In the genomic region with DNA sequence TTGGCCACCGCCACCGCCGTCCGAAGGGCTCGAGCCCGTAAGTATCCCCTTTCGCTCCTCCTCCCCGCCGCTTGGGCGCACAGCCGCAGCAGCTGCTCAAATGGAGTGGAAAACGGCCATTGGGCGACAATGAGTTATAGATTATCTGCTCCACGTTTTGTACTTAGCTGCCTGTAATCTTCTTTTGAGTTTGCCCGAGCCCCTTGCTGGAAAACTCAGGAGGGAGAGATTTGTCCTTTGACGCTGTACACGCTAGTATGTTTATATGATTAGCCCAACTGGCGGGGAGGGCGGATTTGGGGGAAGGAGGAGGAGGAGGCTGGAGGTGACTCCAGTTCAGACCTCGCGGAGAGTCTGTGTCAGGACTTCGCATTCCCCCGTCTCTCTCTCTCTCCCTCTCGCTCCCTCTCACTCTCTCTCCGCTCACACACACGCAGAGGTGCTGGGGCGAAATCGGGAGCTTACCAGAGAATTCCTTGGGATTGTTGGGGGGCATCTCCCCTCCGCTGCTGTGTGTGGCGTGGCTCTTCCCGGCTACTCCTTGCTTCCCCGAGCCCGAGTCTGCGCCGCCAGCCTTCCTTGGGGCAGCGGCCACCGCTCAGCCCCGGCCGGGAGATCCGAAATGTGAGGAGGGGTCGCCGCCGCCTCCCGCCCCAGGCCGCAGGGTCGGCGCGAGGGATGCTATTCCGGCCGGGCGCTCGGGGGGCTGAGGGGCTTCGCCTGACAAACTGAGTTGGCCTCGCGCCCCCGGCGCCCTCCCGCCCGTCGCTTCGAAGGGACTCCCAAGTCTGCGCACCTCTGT, we compare ENCODE assay signal across 1 cellular context.
TF ChIP-seq lines count a peak whose summit lies in the region.

No MANE protein-coding gene starts in this region.

TF ChIP-seq in HEK293, 187 proteins besides CTCF, POLR2A, EP300 and RAD21 (continued from another document and continues in another):
- TF ChIP-seq, protein P1, sequence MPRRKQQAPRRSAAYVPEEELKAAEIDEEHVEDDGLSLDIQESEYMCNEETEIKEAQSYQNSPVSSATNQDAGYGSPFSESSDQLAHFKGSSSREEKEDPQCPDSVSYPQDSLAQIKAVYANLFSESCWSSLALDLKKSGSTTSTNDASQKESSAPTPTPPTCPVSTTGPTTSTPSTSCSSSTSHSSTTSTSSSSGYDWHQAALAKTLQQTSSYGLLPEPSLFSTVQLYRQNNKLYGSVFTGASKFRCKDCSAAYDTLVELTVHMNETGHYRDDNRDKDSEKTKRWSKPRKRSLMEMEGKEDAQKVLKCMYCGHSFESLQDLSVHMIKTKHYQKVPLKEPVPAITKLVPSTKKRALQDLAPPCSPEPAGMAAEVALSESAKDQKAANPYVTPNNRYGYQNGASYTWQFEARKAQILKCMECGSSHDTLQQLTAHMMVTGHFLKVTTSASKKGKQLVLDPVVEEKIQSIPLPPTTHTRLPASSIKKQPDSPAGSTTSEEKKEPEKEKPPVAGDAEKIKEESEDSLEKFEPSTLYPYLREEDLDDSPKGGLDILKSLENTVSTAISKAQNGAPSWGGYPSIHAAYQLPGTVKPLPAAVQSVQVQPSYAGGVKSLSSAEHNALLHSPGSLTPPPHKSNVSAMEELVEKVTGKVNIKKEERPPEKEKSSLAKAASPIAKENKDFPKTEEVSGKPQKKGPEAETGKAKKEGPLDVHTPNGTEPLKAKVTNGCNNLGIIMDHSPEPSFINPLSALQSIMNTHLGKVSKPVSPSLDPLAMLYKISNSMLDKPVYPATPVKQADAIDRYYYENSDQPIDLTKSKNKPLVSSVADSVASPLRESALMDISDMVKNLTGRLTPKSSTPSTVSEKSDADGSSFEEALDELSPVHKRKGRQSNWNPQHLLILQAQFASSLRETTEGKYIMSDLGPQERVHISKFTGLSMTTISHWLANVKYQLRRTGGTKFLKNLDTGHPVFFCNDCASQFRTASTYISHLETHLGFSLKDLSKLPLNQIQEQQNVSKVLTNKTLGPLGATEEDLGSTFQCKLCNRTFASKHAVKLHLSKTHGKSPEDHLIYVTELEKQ (tag by site-specific recombination; IDR thresholded peaks at IDR 0.05; ENCODE audit: borderline replicate concordance): 0 out of 2 replicates have a peak, but pooled peaks have one; percentile 29
- TF ChIP-seq, protein P2, sequence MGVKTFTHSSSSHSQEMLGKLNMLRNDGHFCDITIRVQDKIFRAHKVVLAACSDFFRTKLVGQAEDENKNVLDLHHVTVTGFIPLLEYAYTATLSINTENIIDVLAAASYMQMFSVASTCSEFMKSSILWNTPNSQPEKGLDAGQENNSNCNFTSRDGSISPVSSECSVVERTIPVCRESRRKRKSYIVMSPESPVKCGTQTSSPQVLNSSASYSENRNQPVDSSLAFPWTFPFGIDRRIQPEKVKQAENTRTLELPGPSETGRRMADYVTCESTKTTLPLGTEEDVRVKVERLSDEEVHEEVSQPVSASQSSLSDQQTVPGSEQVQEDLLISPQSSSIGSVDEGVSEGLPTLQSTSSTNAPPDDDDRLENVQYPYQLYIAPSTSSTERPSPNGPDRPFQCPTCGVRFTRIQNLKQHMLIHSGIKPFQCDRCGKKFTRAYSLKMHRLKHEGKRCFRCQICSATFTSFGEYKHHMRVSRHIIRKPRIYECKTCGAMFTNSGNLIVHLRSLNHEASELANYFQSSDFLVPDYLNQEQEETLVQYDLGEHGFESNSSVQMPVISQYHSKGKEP (tag by site-specific recombination; IDR thresholded peaks at IDR 0.05): peak; percentile 9; the same call in 1 of the 2 replicates
- TF ChIP-seq ZNF23 (tag by site-specific recombination; IDR thresholded peaks at IDR 0.05; ENCODE audit: borderline replicate concordance): no peak
- no peak for TF ChIP-seq ZNF223 (tag by site-specific recombination; IDR thresholded peaks at IDR 0.05)
- peak; percentile 88 for TF ChIP-seq ZEB2 (tag by site-specific recombination; IDR thresholded peaks at IDR 0.05)
- peak; percentile 41; the same call in 1 of the 2 replicates for TF ChIP-seq KLF1 (tag by site-specific recombination; IDR thresholded peaks at IDR 0.05)
- no peak for TF ChIP-seq ZNF211 (tag by site-specific recombination; IDR thresholded peaks at IDR 0.05; ENCODE audit: low read depth)
- TF ChIP-seq, protein P3, sequence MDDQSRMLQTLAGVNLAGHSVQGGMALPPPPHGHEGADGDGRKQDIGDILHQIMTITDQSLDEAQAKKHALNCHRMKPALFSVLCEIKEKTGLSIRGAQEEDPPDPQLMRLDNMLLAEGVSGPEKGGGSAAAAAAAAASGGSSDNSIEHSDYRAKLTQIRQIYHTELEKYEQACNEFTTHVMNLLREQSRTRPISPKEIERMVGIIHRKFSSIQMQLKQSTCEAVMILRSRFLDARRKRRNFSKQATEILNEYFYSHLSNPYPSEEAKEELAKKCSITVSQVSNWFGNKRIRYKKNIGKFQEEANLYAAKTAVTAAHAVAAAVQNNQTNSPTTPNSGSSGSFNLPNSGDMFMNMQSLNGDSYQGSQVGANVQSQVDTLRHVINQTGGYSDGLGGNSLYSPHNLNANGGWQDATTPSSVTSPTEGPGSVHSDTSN (CRISPR knock-in tag; IDR thresholded peaks at IDR 0.05): no peak
- no peak for TF ChIP-seq ZNF701 (tag by site-specific recombination; IDR thresholded peaks at IDR 0.05)
- no peak for TF ChIP-seq RBAK (tag by site-specific recombination; IDR thresholded peaks at IDR 0.05)
- TF ChIP-seq ZSCAN30 (tag by site-specific recombination; IDR thresholded peaks at IDR 0.05): peak; percentile 90
- TF ChIP-seq OVOL3 (tag by site-specific recombination; IDR thresholded peaks at IDR 0.05): no peak
- TF ChIP-seq HOXA7 (CRISPR knock-in tag; IDR thresholded peaks at IDR 0.05; ENCODE audit: borderline replicate concordance): no peak
- TF ChIP-seq ZNF202 (tag by site-specific recombination; IDR thresholded peaks at IDR 0.05; ENCODE audit: borderline replicate concordance): no peak
- no peak for TF ChIP-seq ZNF274 (IDR thresholded peaks at IDR 0.05; ENCODE audit: low read length)
- no peak for TF ChIP-seq ZNF274 (tag by site-specific recombination; IDR thresholded peaks at IDR 0.05; ENCODE audit: borderline replicate concordance)
- TF ChIP-seq GLI2 (tag by site-specific recombination; IDR thresholded peaks at IDR 0.05; ENCODE audit: borderline replicate concordance, low read depth): no peak
- TF ChIP-seq, protein P4, sequence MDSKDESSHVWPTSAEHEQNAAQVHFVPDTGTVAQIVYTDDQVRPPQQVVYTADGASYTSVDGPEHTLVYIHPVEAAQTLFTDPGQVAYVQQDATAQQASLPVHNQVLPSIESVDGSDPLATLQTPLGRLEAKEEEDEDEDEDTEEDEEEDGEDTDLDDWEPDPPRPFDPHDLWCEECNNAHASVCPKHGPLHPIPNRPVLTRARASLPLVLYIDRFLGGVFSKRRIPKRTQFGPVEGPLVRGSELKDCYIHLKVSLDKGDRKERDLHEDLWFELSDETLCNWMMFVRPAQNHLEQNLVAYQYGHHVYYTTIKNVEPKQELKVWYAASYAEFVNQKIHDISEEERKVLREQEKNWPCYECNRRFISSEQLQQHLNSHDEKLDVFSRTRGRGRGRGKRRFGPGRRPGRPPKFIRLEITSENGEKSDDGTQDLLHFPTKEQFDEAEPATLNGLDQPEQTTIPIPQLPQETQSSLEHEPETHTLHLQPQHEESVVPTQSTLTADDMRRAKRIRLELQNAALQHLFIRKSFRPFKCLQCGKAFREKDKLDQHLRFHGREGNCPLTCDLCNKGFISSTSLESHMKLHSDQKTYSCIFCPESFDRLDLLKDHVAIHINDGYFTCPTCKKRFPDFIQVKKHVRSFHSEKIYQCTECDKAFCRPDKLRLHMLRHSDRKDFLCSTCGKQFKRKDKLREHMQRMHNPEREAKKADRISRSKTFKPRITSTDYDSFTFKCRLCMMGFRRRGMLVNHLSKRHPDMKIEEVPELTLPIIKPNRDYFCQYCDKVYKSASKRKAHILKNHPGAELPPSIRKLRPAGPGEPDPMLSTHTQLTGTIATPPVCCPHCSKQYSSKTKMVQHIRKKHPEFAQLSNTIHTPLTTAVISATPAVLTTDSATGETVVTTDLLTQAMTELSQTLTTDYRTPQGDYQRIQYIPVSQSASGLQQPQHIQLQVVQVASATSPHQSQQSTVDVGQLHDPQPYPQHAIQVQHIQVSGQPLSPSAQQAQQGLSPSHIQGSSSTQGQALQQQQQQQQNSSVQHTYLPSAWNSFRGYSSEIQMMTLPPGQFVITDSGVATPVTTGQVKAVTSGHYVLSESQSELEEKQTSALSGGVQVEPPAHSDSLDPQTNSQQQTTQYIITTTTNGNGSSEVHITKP (tag by site-specific recombination; IDR thresholded peaks at IDR 0.05): peak; percentile 90
- peak; percentile 69 for TF ChIP-seq ZNF324 (tag by site-specific recombination; IDR thresholded peaks at IDR 0.05)
- TF ChIP-seq, protein P5, sequence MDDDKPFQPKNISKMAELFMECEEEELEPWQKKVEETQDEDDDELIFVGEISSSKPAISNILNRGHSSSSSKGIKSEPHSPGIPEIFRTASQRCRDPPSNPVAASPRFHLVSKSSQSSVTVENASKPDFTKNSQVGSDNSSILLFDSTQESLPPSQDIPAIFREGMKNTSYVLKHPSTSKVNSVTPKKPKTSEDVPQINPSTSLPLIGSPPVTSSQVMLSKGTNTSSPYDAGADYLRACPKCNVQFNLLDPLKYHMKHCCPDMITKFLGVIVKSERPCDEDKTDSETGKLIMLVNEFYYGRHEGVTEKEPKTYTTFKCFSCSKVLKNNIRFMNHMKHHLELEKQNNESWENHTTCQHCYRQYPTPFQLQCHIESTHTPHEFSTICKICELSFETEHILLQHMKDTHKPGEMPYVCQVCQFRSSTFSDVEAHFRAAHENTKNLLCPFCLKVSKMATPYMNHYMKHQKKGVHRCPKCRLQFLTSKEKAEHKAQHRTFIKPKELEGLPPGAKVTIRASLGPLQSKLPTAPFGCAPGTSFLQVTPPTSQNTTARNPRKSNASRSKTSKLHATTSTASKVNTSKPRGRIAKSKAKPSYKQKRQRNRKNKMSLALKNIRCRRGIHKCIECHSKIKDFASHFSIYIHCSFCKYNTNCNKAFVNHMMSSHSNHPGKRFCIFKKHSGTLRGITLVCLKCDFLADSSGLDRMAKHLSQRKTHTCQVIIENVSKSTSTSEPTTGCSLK (tag by site-specific recombination; IDR thresholded peaks at IDR 0.05): no peak
- peak; percentile 99 for TF ChIP-seq ZNF341 (tag by site-specific recombination; IDR thresholded peaks at IDR 0.05; ENCODE audit: low read depth)
- TF ChIP-seq PRDM1 (tag by site-specific recombination; IDR thresholded peaks at IDR 0.05): peak; percentile 95
- TF ChIP-seq ZNF174 (tag by site-specific recombination; IDR thresholded peaks at IDR 0.05): no peak
- TF ChIP-seq, protein P6, sequence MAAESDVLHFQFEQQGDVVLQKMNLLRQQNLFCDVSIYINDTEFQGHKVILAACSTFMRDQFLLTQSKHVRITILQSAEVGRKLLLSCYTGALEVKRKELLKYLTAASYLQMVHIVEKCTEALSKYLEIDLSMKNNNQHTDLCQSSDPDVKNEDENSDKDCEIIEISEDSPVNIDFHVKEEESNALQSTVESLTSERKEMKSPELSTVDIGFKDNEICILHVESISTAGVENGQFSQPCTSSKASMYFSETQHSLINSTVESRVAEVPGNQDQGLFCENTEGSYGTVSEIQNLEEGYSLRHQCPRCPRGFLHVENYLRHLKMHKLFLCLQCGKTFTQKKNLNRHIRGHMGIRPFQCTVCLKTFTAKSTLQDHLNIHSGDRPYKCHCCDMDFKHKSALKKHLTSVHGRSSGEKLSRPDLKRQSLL (tag by site-specific recombination; IDR thresholded peaks at IDR 0.05): peak; percentile 58
- TF ChIP-seq ZNF629 (tag by site-specific recombination; IDR thresholded peaks at IDR 0.05): peak; percentile 69; the same call in 1 of the 2 replicates
- TF ChIP-seq MYNN (tag by site-specific recombination; IDR thresholded peaks at IDR 0.05; ENCODE audit: borderline replicate concordance): no peak
- no peak for TF ChIP-seq ZNF350 (tag by site-specific recombination; IDR thresholded peaks at IDR 0.05)
- TF ChIP-seq ZNF214 (tag by site-specific recombination; IDR thresholded peaks at IDR 0.05; ENCODE audit: borderline replicate concordance): no peak
- no peak for TF ChIP-seq ZFP3 (tag by site-specific recombination; IDR thresholded peaks at IDR 0.05; ENCODE audit: low read depth)
- TF ChIP-seq HOXC10 (CRISPR knock-in tag; IDR thresholded peaks at IDR 0.05): no peak
- no peak for TF ChIP-seq ZNF514 (tag by site-specific recombination; IDR thresholded peaks at IDR 0.05)
- no peak for TF ChIP-seq ZNF423 (tag by site-specific recombination; IDR thresholded peaks at IDR 0.05)
- peak; percentile 58; the same call in 1 of the 2 replicates for TF ChIP-seq ZNF394 (tag by site-specific recombination; IDR thresholded peaks at IDR 0.05; ENCODE audit: borderline replicate concordance)
- TF ChIP-seq ZNF521 (tag by site-specific recombination; IDR thresholded peaks at IDR 0.05): no peak
- 0 out of 2 replicates have a peak, but pooled peaks have one; percentile 60 for TF ChIP-seq KLF7 (tag by site-specific recombination; IDR thresholded peaks at IDR 0.05; ENCODE audit: borderline replicate concordance)
- no peak for TF ChIP-seq ZNF707 (tag by site-specific recombination; IDR thresholded peaks at IDR 0.05)
- TF ChIP-seq ZNF660 (tag by site-specific recombination; IDR thresholded peaks at IDR 0.05): peak; percentile 91
- peak; percentile 38 for TF ChIP-seq EGR2 (tag by site-specific recombination; IDR thresholded peaks at IDR 0.05; ENCODE audit: low read depth)
- TF ChIP-seq ZNF155 (tag by site-specific recombination; IDR thresholded peaks at IDR 0.05): no peak
- TF ChIP-seq, protein P7, sequence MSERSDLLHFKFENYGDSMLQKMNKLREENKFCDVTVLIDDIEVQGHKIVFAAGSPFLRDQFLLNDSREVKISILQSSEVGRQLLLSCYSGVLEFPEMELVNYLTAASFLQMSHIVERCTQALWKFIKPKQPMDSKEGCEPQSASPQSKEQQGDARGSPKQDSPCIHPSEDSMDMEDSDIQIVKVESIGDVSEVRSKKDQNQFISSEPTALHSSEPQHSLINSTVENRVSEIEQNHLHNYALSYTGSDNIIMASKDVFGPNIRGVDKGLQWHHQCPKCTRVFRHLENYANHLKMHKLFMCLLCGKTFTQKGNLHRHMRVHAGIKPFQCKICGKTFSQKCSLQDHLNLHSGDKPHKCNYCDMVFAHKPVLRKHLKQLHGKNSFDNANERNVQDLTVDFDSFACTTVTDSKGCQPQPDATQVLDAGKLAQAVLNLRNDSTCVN (tag by site-specific recombination; optimal IDR thresholded peaks at IDR 0.05): peak; percentile 61
- peak; percentile 77 for TF ChIP-seq ZNF335 (tag by site-specific recombination; conservative IDR thresholded peaks at IDR 0.05)
- TF ChIP-seq, protein P8, sequence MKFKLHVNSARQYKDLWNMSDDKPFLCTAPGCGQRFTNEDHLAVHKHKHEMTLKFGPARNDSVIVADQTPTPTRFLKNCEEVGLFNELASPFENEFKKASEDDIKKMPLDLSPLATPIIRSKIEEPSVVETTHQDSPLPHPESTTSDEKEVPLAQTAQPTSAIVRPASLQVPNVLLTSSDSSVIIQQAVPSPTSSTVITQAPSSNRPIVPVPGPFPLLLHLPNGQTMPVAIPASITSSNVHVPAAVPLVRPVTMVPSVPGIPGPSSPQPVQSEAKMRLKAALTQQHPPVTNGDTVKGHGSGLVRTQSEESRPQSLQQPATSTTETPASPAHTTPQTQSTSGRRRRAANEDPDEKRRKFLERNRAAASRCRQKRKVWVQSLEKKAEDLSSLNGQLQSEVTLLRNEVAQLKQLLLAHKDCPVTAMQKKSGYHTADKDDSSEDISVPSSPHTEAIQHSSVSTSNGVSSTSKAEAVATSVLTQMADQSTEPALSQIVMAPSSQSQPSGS (tag by site-specific recombination; IDR thresholded peaks at IDR 0.05; ENCODE audit: low read depth): 0 out of 2 replicates have a peak, but pooled peaks have one; percentile 27
- no peak for TF ChIP-seq ZNF473 (tag by site-specific recombination; IDR thresholded peaks at IDR 0.05)
